ENCODE assay signal across 10 cellular contexts in the genomic region with DNA sequence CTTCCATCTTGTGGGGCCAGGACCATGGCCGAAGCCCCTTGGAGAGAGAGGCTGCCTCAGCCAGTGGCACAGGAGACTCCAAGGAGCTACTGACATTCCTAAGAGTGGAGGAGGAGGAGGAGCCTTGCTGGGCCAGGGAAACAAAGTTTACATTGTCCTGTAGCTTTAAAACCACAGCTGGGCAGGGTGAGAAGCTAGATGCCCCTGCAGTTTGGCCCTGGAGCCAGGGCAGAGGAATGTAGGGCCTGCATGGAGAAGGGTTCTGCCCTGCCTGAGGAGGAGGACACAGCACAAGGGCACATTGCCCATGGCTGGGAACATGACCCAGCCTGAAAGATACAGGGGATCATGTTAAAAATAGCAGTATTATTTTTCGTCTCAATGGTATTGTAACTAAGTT. TPM values are rescaled to one million over a fixed set of nuclear protein-coding genes. Genes with fewer than 3 reads are reported as not detected.
DNase-seq lines count a peak whose midpoint lies in the region; ATAC-seq and TF ChIP-seq lines count a peak whose summit lies in the region.
"Had no signal": no experiment of that assay in that cellular context is flagged by ENCODE, and none has a peak within 500 bp of the region (broad histone marks: within the 10 kb centered on the region; RNA-seq: fewer than 3 reads in every experiment).

No MANE protein-coding gene starts in this region.

- peak overlapping the region; percentile 74 for H3K27ac ChIP-seq in HUES48 (ENCODE audit: low read depth, low read length)

- H3K9me3 ChIP-seq in HUES48 (ENCODE audit: control insufficient read depth, insufficient read depth, low read length) = no peaks in the 10 kb centered on the region

- no peaks in the 10 kb centered on the region for H3K27me3 ChIP-seq in HUES48 (ENCODE audit: control insufficient read depth, insufficient read depth, low read length)

- H3K36me3 ChIP-seq in HUES48 (ENCODE audit: control insufficient read depth, insufficient read depth, low read length) = peaks cover 74% of the 10 kb centered on the region

- H3K9me3 Mint-ChIP-seq in activated T-helper 2 cell treated with anti-CD3 and anti-CD28 coated beads, Interferon-gamma antibody, Interleukin-2, Interleukin-4, amounts not matched to agents 10 μg/mL and 5 μg/mL and 100 μg/mL, durations not matched to agents 14 hours and 24 hours and 36 hours = no peaks in the 10 kb centered on the region

- H3K4me1 ChIP-seq in HUES48 (ENCODE audit: control insufficient read depth, insufficient read depth, low read length) = peaks cover 6% of the 10 kb centered on the region

- H3K9ac ChIP-seq in HUES48 (ENCODE audit: low read depth, low read length) = no peak overlapping the region

- H3K4me3 ChIP-seq in HUES48 (ENCODE audit: low read depth, low read length) = no peak overlapping the region

- TF ChIP-seq CTCF in GM10266 (IDR thresholded peaks at IDR 0.05; ENCODE audit: control insufficient read depth, insufficient read depth, low read depth, missing control alignments) = no peak

- H3K27me3 Mint-ChIP-seq in activated T-helper 2 cell treated with anti-CD3 and anti-CD28 coated beads, Interferon-gamma antibody, Interleukin-2, Interleukin-4, amounts not matched to agents 10 μg/mL and 5 μg/mL and 100 μg/mL, durations not matched to agents 14 hours and 24 hours and 36 hours (ENCODE audit: low read depth) = no peaks in the 10 kb centered on the region

- ATAC-seq in HG02763 (IDR thresholded peaks at IDR 0.05; ENCODE audit: unreplicated experiment) = no peak

- peaks cover 2% of the 10 kb centered on the region for H3K4me1 Mint-ChIP-seq in activated T-helper 2 cell treated with anti-CD3 and anti-CD28 coated beads, Interferon-gamma antibody, Interleukin-2, Interleukin-4, amounts not matched to agents 10 μg/mL and 5 μg/mL and 100 μg/mL, durations not matched to agents 14 hours and 24 hours and 36 hours (ENCODE audit: low read depth)

- peaks cover 67% of the 10 kb centered on the region for H3K36me3 Mint-ChIP-seq in activated T-helper 2 cell treated with anti-CD3 and anti-CD28 coated beads, Interferon-gamma antibody, Interleukin-2, Interleukin-4, amounts not matched to agents 10 μg/mL and 5 μg/mL and 100 μg/mL, durations not matched to agents 14 hours and 24 hours and 36 hours (ENCODE audit: low read depth)

- H3K27ac Mint-ChIP-seq in activated T-helper 2 cell treated with anti-CD3 and anti-CD28 coated beads, Interferon-gamma antibody, Interleukin-2, Interleukin-4, amounts not matched to agents 10 μg/mL and 5 μg/mL and 100 μg/mL, durations not matched to agents 14 hours and 24 hours and 36 hours = peak overlapping the region; percentile 47

- intact Hi-C loops in activated T-helper 2 cell treated with anti-CD3 and anti-CD28 coated beads, Interferon-gamma antibody, Interleukin-2, Interleukin-4, amounts not matched to agents 10 μg/mL and 5 μg/mL and 100 μg/mL, durations not matched to agents 14 hours and 24 hours and 36 hours (cut with micrococcal nuclease) = loop anchor here (5.0 kb wide), 1 partner anchor 37 kb away; the partner anchor contains the start of gene PLCG1
- intact Hi-C loops in cardiac septum (cut with DNase I) = loop anchor here (5.0 kb wide), 4 partner anchors 37 to 238 kb away; partner anchors contain the start of genes PLCG1 and ZHX3

- peak; percentile 3 for DNase-seq in activated T-helper 2 cell treated with anti-CD3 and anti-CD28 coated beads, Interferon-gamma antibody, Interleukin-2, Interleukin-4, amounts not matched to agents 10 μg/mL and 5 μg/mL and 100 μg/mL, durations not matched to agents 14 hours and 24 hours and 36 hours (ENCODE audit: low spot score)
- peak; percentile 76 for DNase-seq in cardiac septum (ENCODE audit: low spot score)
- peak; percentile 29 for DNase-seq in smooth muscle cell of the brain vasculature (ENCODE audit: low read depth, low spot score)
- no peak for DNase-seq in NCI-H446 (lab: John Stamatoyannopoulos, UW)
- no peak for DNase-seq in 8988T
- no peak for DNase-seq in GM10266 (ENCODE audit: extremely low spot score)
- DNase-seq: amniotic stem cell, nucleus accumbens had no signal

- H3K4me3 Mint-ChIP-seq in activated T-helper 2 cell treated with anti-CD3 and anti-CD28 coated beads, Interferon-gamma antibody, Interleukin-2, Interleukin-4, amounts not matched to agents 10 μg/mL and 5 μg/mL and 100 μg/mL, durations not matched to agents 14 hours and 24 hours and 36 hours (ENCODE audit: low read depth) = no peak overlapping the region

RNA-seq across cellular contexts. Expression of gene PLCG1, which starts 37.4 kb away (rescaled TPM):
- 174 and 187 TPM in 2 replicates for total RNA-seq in activated T-helper 2 cell treated with anti-CD3 and anti-CD28 coated beads, Interferon-gamma antibody, Interleukin-2, Interleukin-4, amounts not matched to agents 10 μg/mL and 5 μg/mL and 100 μg/mL, durations not matched to agents 14 hours and 24 hours and 36 hours
- 66.6 TPM for total RNA-seq in cardiac septum

Comparison
In these comparisons a context has a peak if more than half of its experiments do, and no peak if none do; other contexts are left out.
1. DNase-seq: peak in activated T-helper 2 cell treated with anti-CD3 and anti-CD28 coated beads, Interferon-gamma antibody, Interleukin-2, Interleukin-4, amounts not matched to agents 10 μg/mL and 5 μg/mL and 100 μg/mL, durations not matched to agents 14 hours and 24 hours and 36 hours (single experiment), cardiac septum (single experiment) and smooth muscle cell of the brain vasculature (single experiment); none in NCI-H446 (0 of 2), 8988T (single experiment) and GM10266 (single experiment).